Comparison of ENCODE assay signal across 1 cellular context in the genomic region with DNA sequence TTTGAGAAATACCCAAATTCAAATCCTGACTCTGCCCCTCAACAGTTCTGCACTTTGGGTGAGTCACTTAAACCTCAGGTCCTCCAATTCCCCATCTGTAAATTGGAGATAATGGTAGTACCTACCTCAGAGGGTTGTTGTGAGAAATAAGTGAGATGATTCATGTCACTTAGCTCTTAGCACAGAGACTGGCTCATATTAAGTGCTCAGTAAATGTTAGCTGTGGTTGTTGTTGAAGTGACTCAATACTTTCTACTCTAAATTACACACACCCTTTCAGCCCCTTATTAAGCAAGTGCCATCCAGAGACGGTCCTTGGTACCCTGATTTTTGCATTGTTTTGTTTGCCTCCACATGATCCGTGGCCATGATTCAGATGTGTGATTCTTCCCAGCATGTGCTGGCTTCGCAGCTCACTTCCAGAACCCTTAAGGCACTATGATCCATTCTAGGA.
TF ChIP-seq lines count a peak whose summit lies in the region.

No MANE protein-coding gene starts in this region.

TF ChIP-seq in IMR-90, 13 proteins besides CTCF, POLR2A, EP300 and RAD21:
- peak; percentile 35 for TF ChIP-seq RCOR1 (IDR thresholded peaks at IDR 0.05; ENCODE audit: insufficient replicate concordance, low read length)
- TF ChIP-seq CEBPB (IDR thresholded peaks at IDR 0.05; ENCODE audit: low read depth, low read length) = peak; percentile 30; the same call in 1 of the 2 replicates
- no peak for TF ChIP-seq MXI1 (IDR thresholded peaks at IDR 0.05; ENCODE audit: borderline replicate concordance, low read depth, low read length)
- no peak for TF ChIP-seq CHD1 (IDR thresholded peaks at IDR 0.05; ENCODE audit: low read depth, low read length)
TF ChIP-seq in IMR-90: peak in this region for 2.
